ENCODE assay signal across 8 cellular contexts in the genomic region with DNA sequence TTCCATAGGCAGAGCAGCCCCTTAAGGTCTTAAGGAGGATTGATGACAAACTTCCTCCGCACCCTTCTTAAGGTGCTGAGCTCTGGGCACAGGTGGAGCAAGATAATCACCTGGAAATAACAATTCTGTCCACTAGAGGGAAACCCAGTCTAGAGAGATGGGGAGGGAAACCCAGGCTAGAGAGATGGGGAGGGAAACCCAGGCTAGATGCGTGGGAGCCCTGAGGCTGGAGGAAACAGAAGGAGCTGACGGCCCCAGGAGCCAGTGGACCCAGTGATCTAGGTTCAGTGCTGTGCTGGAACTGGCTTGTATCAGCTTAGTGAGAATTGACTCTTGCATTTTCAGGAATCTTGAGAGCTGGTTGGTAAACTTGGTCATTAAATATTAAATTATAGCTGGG. TPM values are rescaled to one million over a fixed set of nuclear protein-coding genes. Genes with fewer than 3 reads are reported as not detected.
DNase-seq lines count a peak whose midpoint lies in the region; ATAC-seq, FAIRE-seq and TF ChIP-seq lines count a peak whose summit lies in the region.

No MANE protein-coding gene starts in this region.

- H3K4me1 ChIP-seq in heart left ventricle, result peaks cover 0 to 3% (median 0%) of the 10 kb centered on the region in 12 donors

- no peaks in the 10 kb centered on the region for H3K9me3 Mint-ChIP-seq in activated naive CD4-positive, alpha-beta T cell treated with anti-CD3 and anti-CD28 coated beads for 36 hours

- peak; percentile 82 for TF ChIP-seq CTCF in 22Rv1 (IDR thresholded peaks at IDR 0.05)
- TF ChIP-seq CTCF in heart left ventricle (IDR thresholded peaks at IDR 0.05), result peak in 11 of 12 donors; percentile 29 to 53 (median 43)
- peak; percentile 69 for TF ChIP-seq CTCF in retinal pigment epithelial cell (conservative IDR thresholded peaks at IDR 0.05; ENCODE audit: low read depth, low read length)

- no peaks in the 10 kb centered on the region for H3K36me3 Mint-ChIP-seq in activated naive CD4-positive, alpha-beta T cell treated with anti-CD3 and anti-CD28 coated beads for 36 hours (ENCODE audit: low read depth)

- intact Hi-C loops in activated naive CD4-positive, alpha-beta T cell treated with anti-CD3 and anti-CD28 coated beads for 36 hours (cut with micrococcal nuclease), result loop anchor here (1.0 to 2.0 kb wide), 4 partner anchors 35 to 113 kb away; a partner anchor contains a TSS
- intact Hi-C loops in heart left ventricle (cut with DNase I), result loop anchor here in 9 of 10 donors (1.0 to 5.0 kb wide), 5 partner anchors 53 to 113 kb away; no protein-coding TSS in a partner anchor

- H3K27ac Mint-ChIP-seq in activated naive CD4-positive, alpha-beta T cell treated with anti-CD3 and anti-CD28 coated beads for 36 hours, result no peak overlapping the region

- WGBS in heart left ventricle, 4 donors, result 32 to 35% (median 34%) methylated on average over 3 of the region's 3 CpGs

- H3K36me3 ChIP-seq in heart left ventricle, result no peaks in the 10 kb centered on the region

- no peak overlapping the region for H3K4me3 ChIP-seq in heart left ventricle
- H3K4me3 ChIP-seq in retinal pigment epithelial cell (ENCODE audit: low read length), result no peak overlapping the region

- peaks cover 2% of the 10 kb centered on the region for H3K4me1 Mint-ChIP-seq in activated naive CD4-positive, alpha-beta T cell treated with anti-CD3 and anti-CD28 coated beads for 36 hours (ENCODE audit: low read depth)

- no peak for TF ChIP-seq POLR2A in GM12891 (IDR thresholded peaks at IDR 0.05; ENCODE audit: low read depth, low read length)
- no peak for TF ChIP-seq POLR2A in heart left ventricle (IDR thresholded peaks at IDR 0.05)

- H3K27me3 ChIP-seq in heart left ventricle, result peaks cover 0 to 21% (median 5%) of the 10 kb centered on the region in 9 donors

- FAIRE-seq in GM12891 (lab: Jason Lieb, UNC), result peak; percentile 93
- FAIRE-seq in RCC 7860 (lab: Jason Lieb, UNC), result peak; percentile 52

- DNase-seq in GM12891 (ENCODE audit: insufficient read length, low spot score), result peak; percentile 77
- DNase-seq in M059J (ENCODE audit: low read depth), result peak; percentile 77
- DNase-seq in RCC 7860 (ENCODE audit: low spot score), result peak; percentile 57
- DNase-seq in activated naive CD4-positive, alpha-beta T cell treated with anti-CD3 and anti-CD28 coated beads for 36 hours, result peak; percentile 61
- peak in 1 of 5 donors; percentile 24 for DNase-seq in heart left ventricle
- no peak for DNase-seq in retinal pigment epithelial cell (ENCODE audit: low read depth)

- ATAC-seq in heart left ventricle, result peak; percentile 58 to 86 (median 82)
- no peak for ATAC-seq in GM19452 (IDR thresholded peaks at IDR 0.05; ENCODE audit: unreplicated experiment)

- no peak overlapping the region for H3K27ac ChIP-seq in 22Rv1
- H3K27ac ChIP-seq in heart left ventricle, result no peak overlapping the region

- CTCF ChIA-PET in activated naive CD4-positive, alpha-beta T cell treated with anti-CD3 and anti-CD28 coated beads for 36 hours (lab: Charles Lee), result interaction anchor here (0.6 to 9.3 kb wide), 33 partner anchors 9 to 419 kb away, joined by 3 to 182 read pairs (median 5); a partner anchor contains a TSS

- H3K27me3 Mint-ChIP-seq in activated naive CD4-positive, alpha-beta T cell treated with anti-CD3 and anti-CD28 coated beads for 36 hours (ENCODE audit: low read depth), result no peaks in the 10 kb centered on the region

- no peak overlapping the region for H3K4me3 Mint-ChIP-seq in activated naive CD4-positive, alpha-beta T cell treated with anti-CD3 and anti-CD28 coated beads for 36 hours

- no peaks in the 10 kb centered on the region for H3K9me3 ChIP-seq in heart left ventricle

TF ChIP-seq in GM12891, 5 proteins besides CTCF, POLR2A, EP300 and RAD21:
- TF ChIP-seq SPI1 (IDR thresholded peaks at IDR 0.05; ENCODE audit: low read depth, low read length), result no peak
- no peak for TF ChIP-seq POU2F2 (IDR thresholded peaks at IDR 0.05; ENCODE audit: low read depth, low read length)
- no peak for TF ChIP-seq PAX5 (IDR thresholded peaks at IDR 0.05; ENCODE audit: insufficient read depth, low read length, severe bottlenecking)
- TF ChIP-seq TAF1 (IDR thresholded peaks at IDR 0.05; ENCODE audit: low read depth, low read length), result no peak
- TF ChIP-seq POLR2AphosphoS5 (IDR thresholded peaks at IDR 0.05; ENCODE audit: low read depth, low read length), result no peak

RNA-seq across cellular contexts. Expression of a gene that starts 17.8 kb away (rescaled TPM):
- 1.2 TPM for polyA plus RNA-seq in GM12891 (2012; ENCODE audit: low read depth, missing spikeins)
- 0.57 TPM in 1 of 2 replicates, not detected in the other for total RNA-seq in M059J (2014; rRNA removed; shearing (Covaris generic))
- under 1 TPM in 1 of 2 experiments, not detected in 1; 0.19 TPM for total RNA-seq in activated naive CD4-positive, alpha-beta T cell treated with anti-CD3 and anti-CD28 coated beads for 36 hours
- total RNA-seq in heart left ventricle, result 1 to 10 TPM in 3 of 9 donors, under 1 TPM in 6; 0.27 to 3.0 (median 0.75) TPM
- polyA plus RNA-seq in heart left ventricle, result under 1 TPM; 0.15 to 0.53 TPM

RNA-seq across cellular contexts. Expression of a gene that starts 35.4 kb away (rescaled TPM):
- polyA plus RNA-seq in GM12891 (2012; ENCODE audit: low read depth, missing spikeins), result 10.4 TPM
- total RNA-seq in M059J (2014; rRNA removed; shearing (Covaris generic)), result 1.2 and 2.3 TPM in 2 replicates
- total RNA-seq in activated naive CD4-positive, alpha-beta T cell treated with anti-CD3 and anti-CD28 coated beads for 36 hours, result 1 to 10 TPM; 4.0 to 4.5 TPM
- total RNA-seq in heart left ventricle, result 1 to 10 TPM in 4 of 9 donors, under 1 TPM in 5; 0.23 to 4.2 (median 0.96) TPM
- 10 to 100 TPM in 1 of 2 donors, under 1 TPM in 1; 0.11 to 12.7 TPM for polyA plus RNA-seq in heart left ventricle

RNA-seq across cellular contexts. Expression of a gene that starts 36.2 kb away (rescaled TPM):
- 20.9 TPM for polyA plus RNA-seq in GM12891 (2012; ENCODE audit: low read depth, missing spikeins)
- 15.2 and 26.3 TPM in 2 replicates for total RNA-seq in M059J (2014; rRNA removed; shearing (Covaris generic))
- total RNA-seq in activated naive CD4-positive, alpha-beta T cell treated with anti-CD3 and anti-CD28 coated beads for 36 hours, result 10 to 100 TPM; 18.6 TPM
- 10 to 100 TPM; 15.0 to 19.0 (median 17.2) TPM for total RNA-seq in heart left ventricle
- polyA plus RNA-seq in heart left ventricle, result 10 to 100 TPM; 13.6 to 14.0 TPM
